ENCODE assay signal across 1 cellular context in the genomic region with DNA sequence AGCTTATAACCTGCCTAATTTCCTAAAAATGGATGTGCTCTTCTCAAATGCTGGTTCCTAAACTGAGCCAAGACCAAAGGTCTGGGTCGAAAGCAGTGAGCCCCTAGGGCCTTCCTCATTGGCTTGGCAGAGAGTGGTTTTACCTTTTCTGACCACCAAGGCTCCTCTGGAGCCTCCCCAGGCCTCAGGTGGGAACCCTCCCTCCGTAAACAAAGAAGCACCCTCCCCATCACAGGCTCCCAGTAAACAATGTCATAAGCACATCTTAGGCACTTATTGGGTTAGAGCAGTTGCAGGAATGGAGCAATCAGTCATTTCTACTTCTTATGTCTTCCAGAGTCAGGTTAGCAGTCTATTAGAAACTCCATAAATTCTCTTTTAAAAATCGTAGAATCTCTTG.
TF ChIP-seq lines count a peak whose summit lies in the region.

No MANE protein-coding gene starts in this region.

TF ChIP-seq in WTC11, 78 proteins besides CTCF, POLR2A, EP300 and RAD21 (continued from another document):
- TF ChIP-seq, protein P1, sequence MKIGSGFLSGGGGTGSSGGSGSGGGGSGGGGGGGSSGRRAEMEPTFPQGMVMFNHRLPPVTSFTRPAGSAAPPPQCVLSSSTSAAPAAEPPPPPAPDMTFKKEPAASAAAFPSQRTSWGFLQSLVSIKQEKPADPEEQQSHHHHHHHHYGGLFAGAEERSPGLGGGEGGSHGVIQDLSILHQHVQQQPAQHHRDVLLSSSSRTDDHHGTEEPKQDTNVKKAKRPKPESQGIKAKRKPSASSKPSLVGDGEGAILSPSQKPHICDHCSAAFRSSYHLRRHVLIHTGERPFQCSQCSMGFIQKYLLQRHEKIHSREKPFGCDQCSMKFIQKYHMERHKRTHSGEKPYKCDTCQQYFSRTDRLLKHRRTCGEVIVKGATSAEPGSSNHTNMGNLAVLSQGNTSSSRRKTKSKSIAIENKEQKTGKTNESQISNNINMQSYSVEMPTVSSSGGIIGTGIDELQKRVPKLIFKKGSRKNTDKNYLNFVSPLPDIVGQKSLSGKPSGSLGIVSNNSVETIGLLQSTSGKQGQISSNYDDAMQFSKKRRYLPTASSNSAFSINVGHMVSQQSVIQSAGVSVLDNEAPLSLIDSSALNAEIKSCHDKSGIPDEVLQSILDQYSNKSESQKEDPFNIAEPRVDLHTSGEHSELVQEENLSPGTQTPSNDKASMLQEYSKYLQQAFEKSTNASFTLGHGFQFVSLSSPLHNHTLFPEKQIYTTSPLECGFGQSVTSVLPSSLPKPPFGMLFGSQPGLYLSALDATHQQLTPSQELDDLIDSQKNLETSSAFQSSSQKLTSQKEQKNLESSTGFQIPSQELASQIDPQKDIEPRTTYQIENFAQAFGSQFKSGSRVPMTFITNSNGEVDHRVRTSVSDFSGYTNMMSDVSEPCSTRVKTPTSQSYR (CRISPR knock-in tag; IDR thresholded peaks at IDR 0.05), result no peak
- TF ChIP-seq, protein P2, sequence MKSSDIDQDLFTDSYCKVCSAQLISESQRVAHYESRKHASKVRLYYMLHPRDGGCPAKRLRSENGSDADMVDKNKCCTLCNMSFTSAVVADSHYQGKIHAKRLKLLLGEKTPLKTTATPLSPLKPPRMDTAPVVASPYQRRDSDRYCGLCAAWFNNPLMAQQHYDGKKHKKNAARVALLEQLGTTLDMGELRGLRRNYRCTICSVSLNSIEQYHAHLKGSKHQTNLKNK (CRISPR knock-in tag; IDR thresholded peaks at IDR 0.05), result no peak
- TF ChIP-seq, protein P3, sequence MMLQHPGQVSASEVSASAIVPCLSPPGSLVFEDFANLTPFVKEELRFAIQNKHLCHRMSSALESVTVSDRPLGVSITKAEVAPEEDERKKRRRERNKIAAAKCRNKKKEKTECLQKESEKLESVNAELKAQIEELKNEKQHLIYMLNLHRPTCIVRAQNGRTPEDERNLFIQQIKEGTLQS (CRISPR knock-in tag; conservative IDR thresholded peaks at IDR 0.05), result no peak
